In the genomic region with DNA sequence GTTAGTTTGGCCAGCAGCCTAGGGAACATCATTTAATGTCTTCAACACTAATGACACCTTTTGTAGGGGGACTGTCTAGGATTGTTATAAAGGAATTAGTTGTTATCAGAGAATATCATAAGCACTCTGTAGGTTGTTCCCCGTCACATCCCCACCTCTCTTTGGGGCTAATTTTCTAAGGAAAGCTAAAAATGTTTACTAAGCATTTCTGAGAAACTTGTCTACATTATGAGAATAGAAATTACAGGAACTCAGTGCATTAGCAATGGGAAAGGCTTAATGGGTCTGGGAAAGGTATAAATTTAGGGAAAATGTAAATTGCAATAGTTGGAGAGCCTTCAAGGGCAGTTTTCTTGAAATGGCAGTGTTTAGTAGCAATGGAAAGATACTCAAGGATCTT, we compare ENCODE assay signal across 1 cellular context.
TF ChIP-seq lines count a peak whose summit lies in the region.

No MANE protein-coding gene starts in this region.

TF ChIP-seq in SK-N-SH treated with all-trans-retinoic acid at 6 μM for 48 hours, 23 proteins besides CTCF, POLR2A, EP300 and RAD21 (continued from another document):
- TF ChIP-seq TSHZ2 (CRISPR knock-in tag; IDR thresholded peaks at IDR 0.05), result no peak
- no peak for TF ChIP-seq ZC3H10 (CRISPR knock-in tag; IDR thresholded peaks at IDR 0.05)
- no peak for TF ChIP-seq BACH2 (CRISPR knock-in tag; IDR thresholded peaks at IDR 0.05; ENCODE audit: borderline replicate concordance)
- TF ChIP-seq GLIS3 (CRISPR knock-in tag; IDR thresholded peaks at IDR 0.05), result no peak
- TF ChIP-seq ZFP3 (CRISPR knock-in tag; IDR thresholded peaks at IDR 0.05), result no peak
- TF ChIP-seq, protein P1, sequence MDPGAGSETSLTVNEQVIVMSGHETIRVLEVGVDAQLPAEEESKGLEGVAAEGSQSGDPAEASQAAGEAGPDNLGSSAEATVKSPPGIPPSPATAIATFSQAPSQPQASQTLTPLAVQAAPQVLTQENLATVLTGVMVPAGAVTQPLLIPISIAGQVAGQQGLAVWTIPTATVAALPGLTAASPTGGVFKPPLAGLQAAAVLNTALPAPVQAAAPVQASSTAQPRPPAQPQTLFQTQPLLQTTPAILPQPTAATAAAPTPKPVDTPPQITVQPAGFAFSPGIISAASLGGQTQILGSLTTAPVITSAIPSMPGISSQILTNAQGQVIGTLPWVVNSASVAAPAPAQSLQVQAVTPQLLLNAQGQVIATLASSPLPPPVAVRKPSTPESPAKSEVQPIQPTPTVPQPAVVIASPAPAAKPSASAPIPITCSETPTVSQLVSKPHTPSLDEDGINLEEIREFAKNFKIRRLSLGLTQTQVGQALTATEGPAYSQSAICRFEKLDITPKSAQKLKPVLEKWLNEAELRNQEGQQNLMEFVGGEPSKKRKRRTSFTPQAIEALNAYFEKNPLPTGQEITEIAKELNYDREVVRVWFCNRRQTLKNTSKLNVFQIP (CRISPR knock-in tag; IDR thresholded peaks at IDR 0.05; ENCODE audit: borderline replicate concordance, low read depth), result no peak
TF ChIP-seq in SK-N-SH treated with all-trans-retinoic acid at 6 μM for 48 hours: peak in this region for 0.
